In genomic region chr16:66295191-66295590, GRCh38 we compare ENCODE assay signal across 35 cellular contexts.
"Had no signal": no experiment of that assay in that cellular context is flagged by ENCODE, and none has a peak within 500 bp of the region (broad histone marks: within the 10 kb centered on the region; RNA-seq: fewer than 3 reads in every experiment).

No MANE protein-coding gene starts in this region.

- H3K27ac ChIP-seq: ascending aorta, cardiac muscle cell, colonic mucosa, dorsolateral prefrontal cortex, gastroesophageal sphincter, hepatocyte, lower lobe of right lung, neutrophil, ovary, prostate gland, suprapubic skin, tibial artery, uterus, WERI-Rb-1 had no signal

- FAIRE-seq: endothelial cell of umbilical vein had no signal

- H3K27me3 ChIP-seq: ascending aorta, cardiac muscle cell, colonic mucosa, ovary, uterus had no signal

- H3K36me3 ChIP-seq: ascending aorta, cardiac muscle cell, colonic mucosa, gastroesophageal sphincter, lower lobe of right lung, neutrophil, ovary, prostate gland, suprapubic skin, tibial artery, uterus, WERI-Rb-1 had no signal

- H3K4me3 ChIP-seq: ascending aorta, cardiac muscle cell, colonic mucosa, dorsolateral prefrontal cortex, gastroesophageal sphincter, hepatocyte, lower lobe of right lung, mucosa of descending colon, ovary, prostate gland, suprapubic skin, tibial artery, uterus had no signal

- H3K27ac Mint-ChIP-seq: activated naive CD4-positive, alpha-beta T cell treated with anti-CD3 and anti-CD28 coated beads, Interleukin-2, amount 10 ng/mL, durations not matched to agents 7 days and 5 days; activated naive CD8-positive, alpha-beta T cell treated with anti-CD3 and anti-CD28 coated beads, Interleukin-2, amount 10 ng/mL, durations not matched to agents 7 days and 5 days; brain; effector memory CD8-positive, alpha-beta T cell; nephron progenitor cell; stimulated activated naive B cell treated with anti-CD40 and anti-IgM and Interleukin-4, amounts not matched to agents 10 μg/mL and 1 μg/mL and 100 μg/mL, for 72 hours; T-helper 17 cell had no signal

- ATAC-seq: activated CD4-positive, CD25-positive, alpha-beta regulatory T cell treated with anti-CD3 and anti-CD28 coated beads, Interleukin-2, amount 50 U/mL, for 24 hours; effector memory CD8-positive, alpha-beta T cell; gastroesophageal sphincter; lower lobe of right lung; mucosa of descending colon; SK-N-SH treated with all-trans-retinoic acid at 6 μM for 48 hours; stimulated activated naive B cell treated with anti-CD40 and anti-IgM and Interleukin-4, amounts not matched to agents 10 μg/mL and 1 μg/mL and 100 μg/mL, for 72 hours; T-helper 17 cell had no signal

- H3K36me3 Mint-ChIP-seq: activated naive CD4-positive, alpha-beta T cell treated with anti-CD3 and anti-CD28 coated beads, Interleukin-2, amount 10 ng/mL, durations not matched to agents 7 days and 5 days; activated naive CD8-positive, alpha-beta T cell treated with anti-CD3 and anti-CD28 coated beads, Interleukin-2, amount 10 ng/mL, durations not matched to agents 7 days and 5 days; brain; stimulated activated naive B cell treated with anti-CD40 and anti-IgM and Interleukin-4, amounts not matched to agents 10 μg/mL and 1 μg/mL and 100 μg/mL, for 72 hours had no signal

- H3K4me1 ChIP-seq: ascending aorta, colonic mucosa, gastroesophageal sphincter, lower lobe of right lung, prostate gland, suprapubic skin, tibial artery, uterus had no signal

- DNase-seq: activated CD4-positive, alpha-beta T cell treated with anti-CD3 and anti-CD28 coated beads for 48 hours; activated CD4-positive, alpha-beta T cell treated with anti-CD3 and anti-CD28 coated beads, Interleukin-2, amount 50 U/mL, for 48 hours; activated gamma-delta T cell; activated naive CD4-positive, alpha-beta T cell treated with anti-CD3 and anti-CD28 coated beads, Interleukin-2, amount 10 ng/mL, durations not matched to agents 7 days and 5 days; activated naive CD8-positive, alpha-beta T cell treated with anti-CD3 and anti-CD28 coated beads, Interleukin-2, amount 10 ng/mL, durations not matched to agents 7 days and 5 days; activated T-cell treated with anti-CD3 and anti-CD28 coated beads for 4 hours; cerebellar nuclear complex; colonic mucosa; effector memory CD8-positive, alpha-beta T cell; lower lobe of right lung; mesenchymal stem cell; mucosa of descending colon; nephron progenitor cell; ovary; retina; stimulated activated CD4-positive, alpha-beta T cell treated with anti-CD3 and anti-CD28 coated beads, Interleukin-15, amount 100 ng/mL, for 24 hours; stimulated activated CD4-positive, alpha-beta T cell treated with anti-CD3 and anti-CD28 coated beads, Interleukin-2, amount 100 ng/mL, for 24 hours; stimulated activated naive B cell treated with anti-CD40 and anti-IgM and Interleukin-4, amounts not matched to agents 10 μg/mL and 1 μg/mL and 100 μg/mL, for 72 hours; T-helper 17 cell; T1000; tibial artery; uterus; WERI-Rb-1 had no signal

- H3K4me3 Mint-ChIP-seq: activated naive CD4-positive, alpha-beta T cell treated with anti-CD3 and anti-CD28 coated beads, Interleukin-2, amount 10 ng/mL, durations not matched to agents 7 days and 5 days; activated naive CD8-positive, alpha-beta T cell treated with anti-CD3 and anti-CD28 coated beads, Interleukin-2, amount 10 ng/mL, durations not matched to agents 7 days and 5 days; brain; effector memory CD8-positive, alpha-beta T cell; nephron progenitor cell; stimulated activated naive B cell treated with anti-CD40 and anti-IgM and Interleukin-4, amounts not matched to agents 10 μg/mL and 1 μg/mL and 100 μg/mL, for 72 hours; T-helper 17 cell had no signal

- H3K9me3 Mint-ChIP-seq: activated naive CD8-positive, alpha-beta T cell treated with anti-CD3 and anti-CD28 coated beads, Interleukin-2, amount 10 ng/mL, durations not matched to agents 7 days and 5 days; nephron progenitor cell had no signal

- H3K4me1 Mint-ChIP-seq: brain had no signal

- H3K9me3 ChIP-seq: ascending aorta, colonic mucosa, gastroesophageal sphincter, lower lobe of right lung, mucosa of descending colon, neutrophil, ovary, prostate gland, suprapubic skin, tibial artery, uterus had no signal
